ENCODE assay signal across 8 cellular contexts in genomic region chr20:52972190-52972937, GRCh38. TPM values are rescaled to one million over a fixed set of nuclear protein-coding genes. Genes with fewer than 3 reads are reported as not detected.
A peak's percentile ranks its signal among the peaks of the same experiment; 100 is the strongest.
DNase-seq lines count a peak whose midpoint lies in the region; TF ChIP-seq lines count a peak whose summit lies in the region.

TSS of gene TSHZ2 (plus strand) at chr20:52972358. CDS start at chr20:52973294, 936 bp downstream.

- under 1% methylated on average over 26 of the region's 41 CpGs for WGBS in HUES64

- no peaks in the 10 kb centered on the region for H3F3A ChIP-seq in SU-DHL-6 (ENCODE audit: insufficient read depth)

- H4K20me1 ChIP-seq in SU-DHL-6 (ENCODE audit: low read depth, low read length), result no peaks in the 10 kb centered on the region

- DNase-seq in ascending aorta (ENCODE audit: low spot score in 2 of 2), result no peak
- DNase-seq in OCI-M2 (lab: John Stamatoyannopoulos, UW; ENCODE audit: unreplicated experiment), result no peak
- DNase-seq in dedifferentiated amniotic fluid mesenchymal stem cell (ENCODE audit: extremely low spot score), result no peak
- no peak for DNase-seq in DMS53 (lab: John Stamatoyannopoulos, UW)

- peak within 1 kb of the TSS; percentile 55 for H3K9ac ChIP-seq in HUES64 (ENCODE audit: low read depth, low read length)
- H3K9ac ChIP-seq in SU-DHL-6 (ENCODE audit: low read length), result peak within 1 kb of the TSS; percentile 57
- H3K9ac ChIP-seq in skeletal muscle tissue (ENCODE audit: low read depth in 1 of 3, low read length in 3 of 3), result peak within 1 kb of the TSS; percentile 71 to 81 (median 75)

- H3K4me1 ChIP-seq in HUES64 (ENCODE audit: insufficient read depth, low read length) (peaks cover 1% of the 10 kb centered on the region; the same call in 1 of the 2 replicates), ascending aorta (no peaks in the 10 kb centered on the region), skeletal muscle tissue (ENCODE audit: control insufficient read depth in 3 of 3, insufficient read depth in 3 of 3, low read length in 3 of 3) (no peaks in the 10 kb centered on the region)

- no peaks in the 10 kb centered on the region for H3K9me3 ChIP-seq in HUES64 (ENCODE audit: insufficient read depth, low read depth, low read length)
- H3K9me3 ChIP-seq in SU-DHL-6 (ENCODE audit: insufficient read depth, low read length), result no peaks in the 10 kb centered on the region
- no peaks in the 10 kb centered on the region for H3K9me3 ChIP-seq in ascending aorta
- no peaks in the 10 kb centered on the region for H3K9me3 ChIP-seq in iPS-18c (ENCODE audit: control insufficient read depth, insufficient read depth, low read length)
- no peaks in the 10 kb centered on the region for H3K9me3 ChIP-seq in skeletal muscle tissue (ENCODE audit: control insufficient read depth in 3 of 3, low read length in 3 of 3)

- H3K9me2 ChIP-seq in SU-DHL-6 (replicated peaks; ENCODE audit: insufficient read depth, low read length), result no peaks in the 10 kb centered on the region

- H3K4me2 ChIP-seq in SU-DHL-6 (ENCODE audit: low read depth, low read length, poor library complexity, severe bottlenecking), result peak within 1 kb of the TSS; percentile 81

- no peak for TF ChIP-seq CTCF in SU-DHL-6 (IDR thresholded peaks at IDR 0.05; ENCODE audit: insufficient read depth, low read length, poor library complexity, severe bottlenecking)
- no peak for TF ChIP-seq CTCF in ascending aorta (IDR thresholded peaks at IDR 0.05)

- no peaks in the 10 kb centered on the region for H3K79me2 ChIP-seq in SU-DHL-6 (ENCODE audit: insufficient read depth, low read length)

- H3K4me3 ChIP-seq in HUES64 (ENCODE audit: low read length) (peak within 1 kb of the TSS; percentile 90), SU-DHL-6 (ENCODE audit: insufficient read depth, low read length, poor library complexity, severe bottlenecking) (peak within 1 kb of the TSS; percentile 54), ascending aorta (peak within 1 kb of the TSS; percentile 44 to 46), iPS-18c (ENCODE audit: insufficient read depth, low read depth, low read length) (peak within 1 kb of the TSS; percentile 77), skeletal muscle tissue (ENCODE audit: low read length in 3 of 3) (peak within 1 kb of the TSS; percentile 66 to 79 (median 73))

- peaks cover 33% of the 10 kb centered on the region for H3K27me3 ChIP-seq in HUES64 (ENCODE audit: insufficient read depth, low read length)
- H3K27me3 ChIP-seq in SU-DHL-6 (ENCODE audit: low read length), result no peaks in the 10 kb centered on the region
- H3K27me3 ChIP-seq in ascending aorta, result no peaks in the 10 kb centered on the region
- peaks cover 0 to 6% (median 5%) of the 10 kb centered on the region in 3 donors for H3K27me3 ChIP-seq in skeletal muscle tissue (ENCODE audit: control insufficient read depth in 3 of 3, insufficient read depth in 3 of 3, low read length in 3 of 3)

- H3K36me3 ChIP-seq in HUES64 (ENCODE audit: insufficient read depth, low read length), result no peaks in the 10 kb centered on the region
- no peaks in the 10 kb centered on the region for H3K36me3 ChIP-seq in SU-DHL-6 (ENCODE audit: low read length)
- H3K36me3 ChIP-seq in ascending aorta, result no peaks in the 10 kb centered on the region
- no peaks in the 10 kb centered on the region for H3K36me3 ChIP-seq in skeletal muscle tissue (ENCODE audit: control insufficient read depth in 3 of 3, insufficient read depth in 3 of 3, low read length in 3 of 3)

- intact Hi-C loops in ascending aorta (cut with DNase I), result no loop called here

- peak within 1 kb of the TSS; percentile 82 for H2AFZ ChIP-seq in SU-DHL-6 (ENCODE audit: low read depth, low read length, severe bottlenecking)

- H3K27ac ChIP-seq in HUES64 (ENCODE audit: low read depth, low read length), result no peak within 1 kb of the TSS
- H3K27ac ChIP-seq in SU-DHL-6 (ENCODE audit: low read depth, low read length), result no peak within 1 kb of the TSS
- H3K27ac ChIP-seq in ascending aorta, result peak within 1 kb of the TSS; percentile 34 to 70
- H3K27ac ChIP-seq in skeletal muscle tissue (ENCODE audit: low read depth, low read length), result peak within 1 kb of the TSS; percentile 64

RNA-seq across cellular contexts. Expression of gene TSHZ2, which starts in this region (rescaled TPM):
- polyA plus RNA-seq in HUES64 (2013, experiment 1 of 2), result 1.2 TPM
- 3.5 TPM for polyA plus RNA-seq in HUES64 (2013, experiment 2 of 2)
- total RNA-seq in ascending aorta (51.9 TPM), skeletal muscle tissue (9.9 TPM)

Comparison
In these comparisons a context has a peak if more than half of its experiments do, and no peak if none do; other contexts are left out.
1. H3K27ac ChIP-seq: peak in ascending aorta (2 of 2) and skeletal muscle tissue (single experiment); none in HUES64 (single experiment) and SU-DHL-6 (single experiment).
2. Peak in every context shown above with its lines, with median percentiles within 50 percentile points of each other: H3K4me3 ChIP-seq and H3K9ac ChIP-seq.